10 cellular contexts compared by ENCODE assay signal in the genomic region with DNA sequence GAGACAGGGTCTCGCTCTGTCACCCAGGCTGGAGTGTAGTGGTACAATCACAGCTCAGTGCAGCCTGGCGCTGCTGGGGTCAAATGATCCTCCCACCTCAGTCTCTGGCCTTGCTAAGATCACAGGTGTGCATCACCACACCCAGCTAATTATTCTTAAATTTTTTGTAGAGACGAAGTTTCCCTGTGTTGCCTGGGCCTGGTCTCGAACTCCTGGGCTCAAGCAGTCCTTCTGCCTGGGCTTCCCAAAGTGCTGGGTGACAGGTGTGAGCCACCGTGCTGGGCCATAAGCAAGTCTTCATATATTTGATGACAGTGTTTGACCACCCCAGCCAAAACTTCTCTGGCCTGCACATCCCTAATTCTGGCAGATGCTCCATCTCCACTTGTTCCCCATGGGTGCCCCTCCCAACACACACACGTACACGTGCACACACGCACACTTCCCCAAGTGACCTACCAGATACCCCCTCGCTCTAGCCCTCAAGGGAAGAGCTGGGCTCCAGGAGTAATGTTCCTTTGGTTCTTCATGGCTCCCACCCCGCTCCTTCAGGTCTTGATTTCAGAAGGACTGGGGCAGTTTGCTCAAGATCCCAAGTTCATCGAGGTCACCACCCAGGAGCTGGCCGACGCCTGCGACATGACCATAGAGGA.
DNase-seq lines count a peak whose midpoint lies in the region; ATAC-seq lines count a peak whose summit lies in the region.
"Had no signal": no experiment of that assay in that cellular context is flagged by ENCODE, and none has a peak within 500 bp of the region (broad histone marks: within the 10 kb centered on the region; RNA-seq: fewer than 3 reads in every experiment).

No MANE protein-coding gene starts in this region.

- no peak overlapping the region for H4K5ac ChIP-seq in mesendoderm (ENCODE audit: low read length)

- peak overlapping the region; percentile 93 for H3K9ac ChIP-seq in mesendoderm (ENCODE audit: low read length)

- WGBS in mesendoderm (ENCODE audit: extremely low coverage, insufficient coverage, low lambda C conversion rate), result no CpG with 5 or more reads among the region's 14 CpGs
- WGBS in thymus, result 38% methylated on average over 14 of the region's 14 CpGs

- H3K27me3 ChIP-seq in mesendoderm (ENCODE audit: insufficient read depth, low read length, poor library complexity) (no peaks in the 10 kb centered on the region), thymus (ENCODE audit: control insufficient read depth, insufficient read depth) (no peaks in the 10 kb centered on the region)
- H3K27me3 ChIP-seq: MG63 had no signal

- H3K23ac ChIP-seq in mesendoderm (ENCODE audit: low read length), result no peak overlapping the region

- H3K4me1 ChIP-seq in mesendoderm (ENCODE audit: control insufficient read depth, low read depth, low read length) (peaks cover 2% of the 10 kb centered on the region), thymus (ENCODE audit: control insufficient read depth, insufficient read depth, low read length) (peaks cover 28% of the 10 kb centered on the region)

- no peak overlapping the region for H3K18ac ChIP-seq in mesendoderm (ENCODE audit: low read length)

- H3K4me2 ChIP-seq in mesendoderm (ENCODE audit: low read length), result peak overlapping the region; percentile 94

- H3K4me3 Mint-ChIP-seq in activated naive CD4-positive, alpha-beta T cell treated with anti-CD3 and anti-CD28 coated beads, Interleukin-2, amount 10 ng/mL, durations not matched to agents 7 days and 5 days, result peak overlapping the region; percentile 87
- H3K4me3 Mint-ChIP-seq in activated naive CD8-positive, alpha-beta T cell, result peak overlapping the region; percentile 83

- H3K4me3 ChIP-seq in mesendoderm (ENCODE audit: low read length) (no peak overlapping the region), thymus (ENCODE audit: low read length) (peak overlapping the region; percentile 83)
- H3K4me3 ChIP-seq: MG63 had no signal

- H2BK120ac ChIP-seq in mesendoderm (ENCODE audit: low read depth, low read length), result no peak overlapping the region

- CTCF ChIA-PET in activated naive CD4-positive, alpha-beta T cell treated with anti-CD3 and anti-CD28 coated beads, Interleukin-2, amount 10 ng/mL, durations not matched to agents 7 days and 5 days (lab: Charles Lee), result interaction anchor here (1.2 to 3.9 kb wide), 6 partner anchors 9 to 122 kb away, joined by 3 to 22 read pairs (median 4); a partner anchor contains a TSS

- H3K79me2 ChIP-seq in mesendoderm (ENCODE audit: control insufficient read depth, insufficient read depth, low read length), result no peaks in the 10 kb centered on the region

- H2AK5ac ChIP-seq in mesendoderm (ENCODE audit: low read length), result no peak overlapping the region

- H3K79me1 ChIP-seq in mesendoderm (ENCODE audit: low read length), result no peaks in the 10 kb centered on the region

- H3K36me3 ChIP-seq in mesendoderm (ENCODE audit: control insufficient read depth, insufficient read depth, low read length) (no peaks in the 10 kb centered on the region), thymus (ENCODE audit: control insufficient read depth, insufficient read depth) (peaks cover 4% of the 10 kb centered on the region)
- H3K36me3 ChIP-seq: MG63 had no signal

- H3K27ac Mint-ChIP-seq in activated naive CD4-positive, alpha-beta T cell treated with anti-CD3 and anti-CD28 coated beads, Interleukin-2, amount 10 ng/mL, durations not matched to agents 7 days and 5 days, result peak overlapping the region; percentile 95
- H3K27ac Mint-ChIP-seq in activated naive CD8-positive, alpha-beta T cell, result peak overlapping the region; percentile 86

- peak overlapping the region; percentile 94 for H3K56ac ChIP-seq in mesendoderm (ENCODE audit: low read length)

- no peak overlapping the region for H2BK5ac ChIP-seq in mesendoderm (ENCODE audit: low read length)

- H3K27me3 Mint-ChIP-seq in activated naive CD4-positive, alpha-beta T cell treated with anti-CD3 and anti-CD28 coated beads, Interleukin-2, amount 10 ng/mL, durations not matched to agents 7 days and 5 days, result peaks cover 21% of the 10 kb centered on the region
- no peaks in the 10 kb centered on the region for H3K27me3 Mint-ChIP-seq in activated naive CD8-positive, alpha-beta T cell

- H3K4ac ChIP-seq in mesendoderm (ENCODE audit: low read depth, low read length), result no peak overlapping the region

- no peak for ATAC-seq in left ventricle myocardium superior

- H3K9me3 ChIP-seq in thymus (ENCODE audit: control insufficient read depth), result no peaks in the 10 kb centered on the region
- H3K9me3 ChIP-seq: MG63 had no signal

- no peak overlapping the region for H2BK15ac ChIP-seq in mesendoderm (replicated peaks; ENCODE audit: low read depth)

- H3K4me1 Mint-ChIP-seq in activated naive CD4-positive, alpha-beta T cell treated with anti-CD3 and anti-CD28 coated beads, Interleukin-2, amount 10 ng/mL, durations not matched to agents 7 days and 5 days, result peaks cover 47% of the 10 kb centered on the region
- peaks cover 44% of the 10 kb centered on the region for H3K4me1 Mint-ChIP-seq in activated naive CD8-positive, alpha-beta T cell (ENCODE audit: low read depth)

- no peaks in the 10 kb centered on the region for H3K9me3 Mint-ChIP-seq in activated naive CD4-positive, alpha-beta T cell treated with anti-CD3 and anti-CD28 coated beads, Interleukin-2, amount 10 ng/mL, durations not matched to agents 7 days and 5 days
- H3K9me3 Mint-ChIP-seq in activated naive CD8-positive, alpha-beta T cell (ENCODE audit: low read depth), result no peaks in the 10 kb centered on the region

- intact Hi-C loops in left ventricle myocardium superior (cut with micrococcal nuclease), result no loop called here

- no peak for DNase-seq in activated naive CD4-positive, alpha-beta T cell treated with anti-CD3 and anti-CD28 coated beads, Interleukin-2, amount 10 ng/mL, durations not matched to agents 7 days and 5 days
- DNase-seq in activated naive CD4-positive, alpha-beta T cell treated with Interleukin-2 at 50 U/mL for 16 hours, result no peak
- no peak for DNase-seq in mesendoderm
- DNase-seq in 8988T, result no peak
- no peak for DNase-seq in HuH-7 (ENCODE audit: low spot score)
- no peak for DNase-seq in left ventricle myocardium superior
- DNase-seq: MG63, Right ventricle myocardium superior had no signal

- H3K36me3 Mint-ChIP-seq in activated naive CD4-positive, alpha-beta T cell treated with anti-CD3 and anti-CD28 coated beads, Interleukin-2, amount 10 ng/mL, durations not matched to agents 7 days and 5 days, result peaks cover 3% of the 10 kb centered on the region
- H3K36me3 Mint-ChIP-seq in activated naive CD8-positive, alpha-beta T cell, result no peaks in the 10 kb centered on the region

- H3K27ac ChIP-seq in mesendoderm (ENCODE audit: low read depth, low read length), result no peak overlapping the region
- peak overlapping the region; percentile 99 for H3K27ac ChIP-seq in thymus (ENCODE audit: low read depth)

- H4K8ac ChIP-seq in mesendoderm (ENCODE audit: low read depth, low read length), result no peak overlapping the region
